In the genomic region with DNA sequence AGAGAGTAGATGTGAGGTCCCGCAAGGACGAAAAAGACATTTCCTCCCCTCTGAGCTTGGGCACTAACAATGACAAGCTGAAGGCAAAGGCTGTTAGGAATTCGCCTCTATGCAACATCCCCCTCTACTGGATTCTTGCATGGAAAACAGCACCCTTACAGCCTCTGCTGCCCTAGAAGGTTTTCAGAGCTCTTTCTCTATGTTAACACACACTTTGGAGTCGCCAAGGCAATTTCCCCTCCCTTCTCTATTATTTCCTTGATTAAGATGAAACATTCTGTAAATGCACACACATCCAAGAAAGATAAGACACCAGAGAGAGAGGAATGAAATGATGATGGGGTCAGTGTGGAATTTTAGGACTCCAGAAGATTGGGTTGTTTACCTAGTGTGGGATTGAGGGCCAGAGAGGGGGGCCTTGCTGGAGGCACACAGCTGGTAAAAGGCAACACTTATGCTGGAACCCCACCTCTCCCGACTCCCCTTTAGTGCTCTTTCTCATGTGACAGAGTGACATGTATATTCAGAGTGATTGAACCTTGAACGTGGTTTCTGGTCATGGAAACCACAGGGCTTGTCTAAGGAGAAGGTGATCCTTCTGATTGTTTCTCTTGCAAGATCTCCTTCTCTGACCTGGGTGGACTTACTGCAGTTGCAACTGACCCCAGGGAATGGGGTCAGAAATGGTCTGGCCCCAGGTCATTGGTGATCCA, we compare ENCODE assay signal across 8 cellular contexts.
A peak's percentile ranks its signal among the peaks of the same experiment; 100 is the strongest.
DNase-seq lines count a peak whose midpoint lies in the region; ATAC-seq, FAIRE-seq and TF ChIP-seq lines count a peak whose summit lies in the region.

No MANE protein-coding gene starts in this region.

- no peak for TF ChIP-seq POLR2A in endothelial cell of umbilical vein (IDR thresholded peaks at IDR 0.05; ENCODE audit: low read depth, low read length)

- dilution Hi-C loops in endothelial cell of umbilical vein (cut with MboI; ENCODE audit: extremely low pct_ligation_motif_present, low sequenced_read_pairs): no loop called here

- peaks cover 57% of the 10 kb centered on the region for H3K4me1 Mint-ChIP-seq in activated CD8-positive, alpha-beta memory T cell treated with anti-CD3 and anti-CD28 coated beads, Interleukin-2, amount 10 ng/mL, durations not matched to agents 7 days and 5 days
- peaks cover 60% of the 10 kb centered on the region for H3K4me1 Mint-ChIP-seq in activated CD8-positive, alpha-beta T cell treated with anti-CD3 and anti-CD28 coated beads for 36 hours (ENCODE audit: low read depth)

- no peak overlapping the region for H2AFZ ChIP-seq in endothelial cell of umbilical vein (ENCODE audit: low read depth, low read length)

- H4K20me1 ChIP-seq in endothelial cell of umbilical vein (replicated peaks; ENCODE audit: control insufficient read depth, extremely low read depth, insufficient read depth, low read length): no peaks in the 10 kb centered on the region

- peak; percentile 71 for DNase-seq in activated CD8-positive, alpha-beta memory T cell treated with anti-CD3 and anti-CD28 coated beads, Interleukin-2, amount 10 ng/mL, durations not matched to agents 7 days and 5 days
- DNase-seq in activated CD8-positive, alpha-beta memory T cell treated with anti-CD3 and anti-CD28 coated beads for 24 hours: no peak
- DNase-seq in NCI-H774 (lab: John Stamatoyannopoulos, UW) (peak; percentile 32), endothelial cell of umbilical vein (ENCODE audit: low read depth, low spot score) (peak; percentile 80), mucosa of descending colon (peak in 1 of 3 donors; percentile 73), upper lobe of right lung (no peak)
- peak; percentile 62 for DNase-seq in activated CD8-positive, alpha-beta T cell treated with anti-CD3 and anti-CD28 coated beads for 36 hours

- H3K9me1 ChIP-seq in endothelial cell of umbilical vein (replicated peaks; ENCODE audit: control insufficient read depth, extremely low read depth, insufficient read depth, low read length): no peaks in the 10 kb centered on the region

- H3K4me2 ChIP-seq in endothelial cell of umbilical vein (ENCODE audit: insufficient read depth, low read length): no peak overlapping the region

- H3K27ac Mint-ChIP-seq in activated CD8-positive, alpha-beta memory T cell treated with anti-CD3 and anti-CD28 coated beads, Interleukin-2, amount 10 ng/mL, durations not matched to agents 7 days and 5 days: peak overlapping the region; percentile 71
- peak overlapping the region; percentile 90 for H3K27ac Mint-ChIP-seq in activated CD8-positive, alpha-beta T cell treated with anti-CD3 and anti-CD28 coated beads for 36 hours

- H3K27ac ChIP-seq in endothelial cell of umbilical vein (ENCODE audit: insufficient read depth, low read depth, low read length) (no peak overlapping the region), upper lobe of right lung (no peak overlapping the region)

- H3K27me3 ChIP-seq in endothelial cell of umbilical vein (ENCODE audit: control insufficient read depth in 2 of 2, insufficient read depth in 2 of 2, low read length in 2 of 2) (peaks cover 5 to 11% of the 10 kb centered on the region in 2 experiments), upper lobe of right lung (no peaks in the 10 kb centered on the region)

- H3K4me1 ChIP-seq in endothelial cell of umbilical vein (ENCODE audit: control insufficient read depth, extremely low read depth, insufficient read depth, low read length): no peaks in the 10 kb centered on the region
- H3K4me1 ChIP-seq in mucosa of descending colon (ENCODE audit: low read depth): no peaks in the 10 kb centered on the region
- H3K4me1 ChIP-seq in upper lobe of right lung: peaks cover 15% of the 10 kb centered on the region

- H3K36me3 Mint-ChIP-seq in activated CD8-positive, alpha-beta memory T cell treated with anti-CD3 and anti-CD28 coated beads, Interleukin-2, amount 10 ng/mL, durations not matched to agents 7 days and 5 days: no peaks in the 10 kb centered on the region
- H3K36me3 Mint-ChIP-seq in activated CD8-positive, alpha-beta T cell treated with anti-CD3 and anti-CD28 coated beads for 36 hours (ENCODE audit: low read depth): no peaks in the 10 kb centered on the region

- intact Hi-C loops in activated CD8-positive, alpha-beta T cell treated with anti-CD3 and anti-CD28 coated beads for 36 hours (cut with micrococcal nuclease): loop anchor here (2.0 to 10.0 kb wide), 6 partner anchors 88 to 1060 kb away; no protein-coding TSS in a partner anchor
- intact Hi-C loops in endothelial cell of umbilical vein (cut with micrococcal nuclease) (loop anchor here (1.0 to 10.0 kb wide), 11 partner anchors 64 to 1240 kb away; a partner anchor contains a TSS), mucosa of descending colon (cut with DNase I, micrococcal nuclease) (loop anchor here in 1 of 2 donors (10.0 kb wide), 2 partner anchors 1060 to 1240 kb away; no protein-coding TSS in a partner anchor), upper lobe of right lung (cut with DNase I) (loop anchor here (10.0 kb wide), 1 partner anchor 1060 kb away; no protein-coding TSS in a partner anchor)

- no peaks in the 10 kb centered on the region for H3K79me2 ChIP-seq in endothelial cell of umbilical vein (ENCODE audit: control insufficient read depth, insufficient read depth, low read length)

- peak; percentile 92 for FAIRE-seq in endothelial cell of umbilical vein (lab: Jason Lieb, UNC)

- CTCF ChIA-PET in activated CD8-positive, alpha-beta memory T cell treated with anti-CD3 and anti-CD28 coated beads, Interleukin-2, amount 10 ng/mL, durations not matched to agents 7 days and 5 days (lab: Charles Lee): interaction anchor here (0.5 to 2.1 kb wide), 34 partner anchors 11 to 1239 kb away, joined by 3 to 31 read pairs (median 4); a partner anchor contains a TSS
- CTCF ChIA-PET in activated CD8-positive, alpha-beta T cell treated with anti-CD3 and anti-CD28 coated beads for 36 hours (lab: Charles Lee): interaction anchor here (0.6 to 2.3 kb wide), 47 partner anchors 8 to 1239 kb away, joined by 3 to 26 read pairs (median 4); a partner anchor contains a TSS
- CTCF ChIA-PET in endothelial cell of umbilical vein (lab: Charles Lee): interaction anchor here (0.6 to 7.6 kb wide), 127 partner anchors 8 to 1259 kb away, joined by 3 to 282 read pairs (median 4); a partner anchor contains a TSS

- H3K9me3 Mint-ChIP-seq in activated CD8-positive, alpha-beta memory T cell treated with anti-CD3 and anti-CD28 coated beads, Interleukin-2, amount 10 ng/mL, durations not matched to agents 7 days and 5 days (ENCODE audit: low read depth): no peaks in the 10 kb centered on the region
- H3K9me3 Mint-ChIP-seq in activated CD8-positive, alpha-beta T cell treated with anti-CD3 and anti-CD28 coated beads for 36 hours: no peaks in the 10 kb centered on the region

- BruUV-seq in endothelial cell of umbilical vein (replicated peaks; lab: Mats Ljungman, UMichigan): no TSS peak

- H3K9me3 ChIP-seq in endothelial cell of umbilical vein (replicated peaks; ENCODE audit: control insufficient read depth, insufficient read depth, low read length): no peaks in the 10 kb centered on the region
- H3K9me3 ChIP-seq in mucosa of descending colon: no peaks in the 10 kb centered on the region
- H3K9me3 ChIP-seq in upper lobe of right lung: no peaks in the 10 kb centered on the region

- peak; percentile 63 for ATAC-seq in activated CD8-positive, alpha-beta memory T cell treated with anti-CD3 and anti-CD28 coated beads, Interleukin-2, amount 10 ng/mL, durations not matched to agents 7 days and 5 days
- ATAC-seq in HG03354 (IDR thresholded peaks at IDR 0.05; ENCODE audit: poor library complexity, severe bottlenecking, unreplicated experiment) (peak; percentile 35), mucosa of descending colon (peak; percentile 91), upper lobe of right lung (peak; percentile 93)
- ATAC-seq in activated CD8-positive, alpha-beta T cell treated with anti-CD3 and anti-CD28 coated beads for 36 hours: peak; percentile 37

- POLR2A ChIA-PET in activated CD8-positive, alpha-beta T cell treated with anti-CD3 and anti-CD28 coated beads for 36 hours (lab: Charles Lee): interaction anchor here (0.6 to 1.1 kb wide), 6 partner anchors 11 to 1115 kb away, joined by 3 to 4 read pairs (median 3); no protein-coding TSS in a partner anchor
- POLR2A ChIA-PET in endothelial cell of umbilical vein (lab: Charles Lee): interaction anchor here (1.0 kb wide), 1 partner anchor 337 kb away, joined by 3 read pairs; a partner anchor contains a TSS

- no peak overlapping the region for H3K9ac ChIP-seq in endothelial cell of umbilical vein (replicated peaks; ENCODE audit: extremely low read depth, insufficient read depth, low read length)

- no peaks in the 10 kb centered on the region for H3K27me3 Mint-ChIP-seq in activated CD8-positive, alpha-beta memory T cell treated with anti-CD3 and anti-CD28 coated beads, Interleukin-2, amount 10 ng/mL, durations not matched to agents 7 days and 5 days
- H3K27me3 Mint-ChIP-seq in activated CD8-positive, alpha-beta T cell treated with anti-CD3 and anti-CD28 coated beads for 36 hours: no peaks in the 10 kb centered on the region

- H3K36me3 ChIP-seq in endothelial cell of umbilical vein (ENCODE audit: control insufficient read depth in 2 of 2, extremely low read depth in 1 of 2, insufficient read depth in 2 of 2, low read length in 2 of 2) (no peaks in the 10 kb centered on the region), mucosa of descending colon (ENCODE audit: low read depth) (no peaks in the 10 kb centered on the region), upper lobe of right lung (no peaks in the 10 kb centered on the region)

- H3K4me3 ChIP-seq in endothelial cell of umbilical vein (replicated peaks in 1 of 3; ENCODE audit: insufficient read depth in 1 of 3, low read depth in 1 of 3, low read length in 3 of 3): no peak overlapping the region
- no peak overlapping the region for H3K4me3 ChIP-seq in mucosa of descending colon
- no peak overlapping the region for H3K4me3 ChIP-seq in upper lobe of right lung

- no peak overlapping the region for H3K4me3 Mint-ChIP-seq in activated CD8-positive, alpha-beta memory T cell treated with anti-CD3 and anti-CD28 coated beads, Interleukin-2, amount 10 ng/mL, durations not matched to agents 7 days and 5 days
- H3K4me3 Mint-ChIP-seq in activated CD8-positive, alpha-beta T cell treated with anti-CD3 and anti-CD28 coated beads for 36 hours: no peak overlapping the region

- peak; percentile 63 for TF ChIP-seq CTCF in activated CD8-positive, alpha-beta T cell treated with anti-CD3 and anti-CD28 coated beads for 36 hours (IDR thresholded peaks at IDR 0.05)
- peak; percentile 74 to 80 for TF ChIP-seq CTCF in endothelial cell of umbilical vein (IDR thresholded peaks at IDR 0.05; ENCODE audit: extremely low read depth in 1 of 2, insufficient read depth in 1 of 2, low read depth in 1 of 2, low read length in 2 of 2)
- TF ChIP-seq CTCF in mucosa of descending colon (IDR thresholded peaks at IDR 0.05): peak; percentile 73
- peak; percentile 82 for TF ChIP-seq CTCF in upper lobe of right lung (IDR thresholded peaks at IDR 0.05)

TF ChIP-seq in endothelial cell of umbilical vein, 7 proteins besides CTCF, POLR2A, EP300 and RAD21 (continues in another document):
- TF ChIP-seq MYC (IDR thresholded peaks at IDR 0.05; ENCODE audit: low read depth, low read length) (no peak), EZH2 (IDR thresholded peaks at IDR 0.05; ENCODE audit: borderline replicate concordance, low read depth, low read length, severe bottlenecking) (no peak), FOS (IDR thresholded peaks at IDR 0.05; ENCODE audit: borderline replicate concordance, insufficient read depth, low read length) (no peak), POLR2AphosphoS5 (IDR thresholded peaks at IDR 0.05; ENCODE audit: insufficient read depth, low read depth, low read length) (no peak)

Comparison
In these comparisons a context has a peak if more than half of its experiments do, and no peak if none do; other contexts are left out.
1. DNase-seq: peak in activated CD8-positive, alpha-beta memory T cell treated with anti-CD3 and anti-CD28 coated beads, Interleukin-2, amount 10 ng/mL, durations not matched to agents 7 days and 5 days (single experiment), NCI-H774 (single experiment), activated CD8-positive, alpha-beta T cell treated with anti-CD3 and anti-CD28 coated beads for 36 hours (single experiment) and endothelial cell of umbilical vein (single experiment); none in activated CD8-positive, alpha-beta memory T cell treated with anti-CD3 and anti-CD28 coated beads for 24 hours (single experiment) and upper lobe of right lung (single experiment).
2. ATAC-seq: peak in every context shown above with its lines; median percentile 93 in upper lobe of right lung; 91 in mucosa of descending colon; 63 in activated CD8-positive, alpha-beta memory T cell treated with anti-CD3 and anti-CD28 coated beads, Interleukin-2, amount 10 ng/mL, durations not matched to agents 7 days and 5 days; 37 in activated CD8-positive, alpha-beta T cell treated with anti-CD3 and anti-CD28 coated beads for 36 hours; 35 in HG03354.
3. Peak in every context shown above with its lines, with median percentiles within 50 percentile points of each other: CTCF ChIP-seq.